In the genomic region with DNA sequence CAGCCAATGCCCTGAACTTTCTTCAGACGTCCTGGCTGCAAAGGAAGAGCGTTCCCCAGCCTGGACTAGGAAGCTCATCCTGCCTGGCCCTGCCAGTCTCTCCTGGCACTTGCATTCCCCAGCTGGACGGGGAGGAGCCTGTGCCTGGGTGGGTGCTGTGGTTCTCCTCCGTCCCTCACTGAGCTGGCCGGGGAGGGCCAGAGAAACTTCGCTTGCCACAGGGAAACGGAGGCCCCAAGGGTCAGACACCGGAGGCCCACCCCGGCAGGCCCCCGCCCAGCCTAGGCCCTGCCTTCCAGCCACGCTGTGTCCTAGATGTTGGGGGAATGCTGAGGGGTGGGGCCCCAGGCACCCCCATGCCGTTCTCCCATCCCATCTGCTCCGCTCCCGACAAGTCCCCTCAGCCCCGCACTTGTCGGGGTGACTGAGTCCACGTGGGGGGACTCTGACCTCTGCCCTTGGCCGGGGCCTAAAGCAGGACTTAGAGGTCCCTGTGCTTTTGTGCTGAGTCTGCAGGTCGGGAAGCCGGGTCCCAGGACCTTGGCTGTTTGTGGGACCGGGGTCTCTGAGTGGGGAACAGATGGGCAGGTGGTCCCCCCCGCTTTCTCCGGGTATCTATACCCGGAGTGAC, we compare ENCODE assay signal across 1 cellular context.
TF ChIP-seq lines count a peak whose summit lies in the region.

No MANE protein-coding gene starts in this region.

TF ChIP-seq in A549, 52 proteins besides CTCF, POLR2A, EP300 and RAD21:
- TF ChIP-seq MYC (IDR thresholded peaks at IDR 0.05; ENCODE audit: borderline replicate concordance, low read length), result no peak
- TF ChIP-seq ZNF302 (CRISPR knock-in tag; IDR thresholded peaks at IDR 0.05), result no peak
- TF ChIP-seq HOXA7 (CRISPR knock-in tag; IDR thresholded peaks at IDR 0.05), result no peak
- no peak for TF ChIP-seq BHLHE40 (IDR thresholded peaks at IDR 0.05; ENCODE audit: low read depth, low read length)
- TF ChIP-seq EHMT2 (IDR thresholded peaks at IDR 0.05; ENCODE audit: low read depth), result no peak
- TF ChIP-seq CHD4 (IDR thresholded peaks at IDR 0.05; ENCODE audit: borderline replicate concordance), result no peak
- peak; percentile 44 for TF ChIP-seq MAFK (IDR thresholded peaks at IDR 0.05; ENCODE audit: partially characterized antibody)
TF ChIP-seq in A549: peak in this region for 1.
